Comparison of ENCODE assay signal across 4 cellular contexts in genomic region chr10:13928362-13928921, GRCh38.
TF ChIP-seq lines count a peak whose summit lies in the region.

No MANE protein-coding gene starts in this region.

TF ChIP-seq in IMR-90, 13 proteins besides CTCF, POLR2A, EP300 and RAD21:
- TF ChIP-seq NFE2L2 (IDR thresholded peaks at IDR 0.05; ENCODE audit: low read depth, low read length), result no peak
- TF ChIP-seq FOS (IDR thresholded peaks at IDR 0.05; ENCODE audit: low read depth, low read length), result no peak
- no peak for TF ChIP-seq MXI1 (IDR thresholded peaks at IDR 0.05; ENCODE audit: borderline replicate concordance, low read depth, low read length)
TF ChIP-seq in IMR-90: peak in this region for 0.

TF ChIP-seq in H1, 55 proteins besides CTCF, POLR2A, EP300 and RAD21:
- TF ChIP-seq SP1 (IDR thresholded peaks at IDR 0.05; ENCODE audit: low read depth, low read length) (no peak), YY1 (IDR thresholded peaks at IDR 0.05; ENCODE audit: low read depth, low read length) (no peak), CREB1 (IDR thresholded peaks at IDR 0.05) (no peak), GABPA (IDR thresholded peaks at IDR 0.05; ENCODE audit: borderline replicate concordance, insufficient read depth, low read length) (no peak), MAFK (IDR thresholded peaks at IDR 0.05; ENCODE audit: low read depth, low read length) (no peak), SRF (IDR thresholded peaks at IDR 0.05; ENCODE audit: low read depth, low read length) (no peak), KDM4A (IDR thresholded peaks at IDR 0.05; ENCODE audit: low read depth, low read length, severe bottlenecking) (no peak), ATF3 (IDR thresholded peaks at IDR 0.05; ENCODE audit: insufficient read depth, low read depth, low read length) (no peak), SIX5 (IDR thresholded peaks at IDR 0.05; ENCODE audit: low read depth, low read length) (no peak)

TF ChIP-seq in neural cell, 6 proteins besides CTCF, POLR2A, EP300 and RAD21:
- no peak for TF ChIP-seq TAF1 (IDR thresholded peaks at IDR 0.05; ENCODE audit: low read depth)
- TF ChIP-seq POLR2AphosphoS5 (IDR thresholded peaks at IDR 0.05), result no peak
- no peak for TF ChIP-seq MXI1 (conservative IDR thresholded peaks at IDR 0.05; ENCODE audit: poor library complexity, severe bottlenecking)
- no peak for TF ChIP-seq EZH2 (IDR thresholded peaks at IDR 0.05; ENCODE audit: borderline replicate concordance, insufficient read depth, low read length, poor library complexity, severe bottlenecking)
- no peak for TF ChIP-seq REST (IDR thresholded peaks at IDR 0.05; ENCODE audit: borderline replicate concordance)

TF ChIP-seq in GM12891, 5 proteins besides CTCF, POLR2A, EP300 and RAD21:
- TF ChIP-seq PAX5 (IDR thresholded peaks at IDR 0.05; ENCODE audit: insufficient read depth, low read length, severe bottlenecking) (no peak), SPI1 (IDR thresholded peaks at IDR 0.05; ENCODE audit: low read depth, low read length) (no peak), TAF1 (IDR thresholded peaks at IDR 0.05; ENCODE audit: low read depth, low read length) (no peak), POU2F2 (IDR thresholded peaks at IDR 0.05; ENCODE audit: low read depth, low read length) (no peak), POLR2AphosphoS5 (IDR thresholded peaks at IDR 0.05; ENCODE audit: low read depth, low read length) (no peak)
